In genomic region chr19:18364826-18365528, GRCh38 we compare ENCODE assay signal across 2 cellular contexts.
A peak's percentile ranks its signal among the peaks of the same experiment; 100 is the strongest.
TF ChIP-seq lines count a peak whose summit lies in the region.

No MANE protein-coding gene starts in this region.

TF ChIP-seq in A549, 52 proteins besides CTCF, POLR2A, EP300 and RAD21:
- TF ChIP-seq ELK1 (IDR thresholded peaks at IDR 0.05; ENCODE audit: low read depth, low read length) (no peak), BHLHE40 (IDR thresholded peaks at IDR 0.05; ENCODE audit: low read depth, low read length) (peak; percentile 57), JUNB (IDR thresholded peaks at IDR 0.05) (peak; percentile 69), CBX2 (IDR thresholded peaks at IDR 0.05; ENCODE audit: borderline replicate concordance, low read depth) (no peak), GATA3 (IDR thresholded peaks at IDR 0.05; ENCODE audit: borderline replicate concordance) (peak; percentile 98), ESRRA (IDR thresholded peaks at IDR 0.05; ENCODE audit: borderline replicate concordance, low read length) (peak; percentile 55; the same call in 1 of the 2 replicates), EHMT2 (IDR thresholded peaks at IDR 0.05; ENCODE audit: low read depth) (no peak), PBX3 (IDR thresholded peaks at IDR 0.05) (0 out of 2 replicates have a peak, but pooled peaks have one; percentile 12), TFCP2L1 (CRISPR knock-in tag; IDR thresholded peaks at IDR 0.05) (no peak), HES2 (IDR thresholded peaks at IDR 0.05) (peak; percentile 67; the same call in 1 of the 2 replicates), FOSL2 (IDR thresholded peaks at IDR 0.05) (no peak), FOSL2 (CRISPR knock-in tag; IDR thresholded peaks at IDR 0.05) (peak; percentile 77), TP53 (CRISPR knock-in tag; IDR thresholded peaks at IDR 0.05) (peak; percentile 83), E2F6 (IDR thresholded peaks at IDR 0.05; ENCODE audit: borderline replicate concordance, low read depth) (no peak), HOXB5 (CRISPR knock-in tag; IDR thresholded peaks at IDR 0.05) (no peak), EHF (CRISPR knock-in tag; IDR thresholded peaks at IDR 0.05) (no peak; the same call in 1 of the 2 replicates), HEYL (CRISPR knock-in tag; IDR thresholded peaks at IDR 0.05) (peak; percentile 32; the same call in 1 of the 2 replicates), BCL3 (IDR thresholded peaks at IDR 0.05) (peak; percentile 77; the same call in 1 of the 3 replicates), CEBPB (IDR thresholded peaks at IDR 0.05) (peak; percentile 84 to 87), KDM5A (IDR thresholded peaks at IDR 0.05) (no peak), SMC3 (IDR thresholded peaks at IDR 0.05) (peak; percentile 27; the same call in 1 of the 3 replicates), HOXB13 (CRISPR knock-in tag; IDR thresholded peaks at IDR 0.05; ENCODE audit: low read depth) (0 out of 2 replicates have a peak, but pooled peaks have one; percentile 52), JUN (IDR thresholded peaks at IDR 0.05) (peak; percentile 96 to 97), ZSCAN20 (CRISPR knock-in tag; IDR thresholded peaks at IDR 0.05) (peak; percentile 74), HMGXB4 (CRISPR knock-in tag; IDR thresholded peaks at IDR 0.05; ENCODE audit: borderline replicate concordance) (no peak), MAX (IDR thresholded peaks at IDR 0.05) (peak; percentile 70), HOXA7 (CRISPR knock-in tag; IDR thresholded peaks at IDR 0.05) (no peak), RARB (CRISPR knock-in tag; IDR thresholded peaks at IDR 0.05) (peak; percentile 96), NPAS2 (CRISPR knock-in tag; IDR thresholded peaks at IDR 0.05; ENCODE audit: borderline replicate concordance) (no peak)

TF ChIP-seq in HepG2, 621 proteins besides CTCF, POLR2A, EP300 and RAD21 (continues in another document):
- TF ChIP-seq ZNF780A (CRISPR knock-in tag; IDR thresholded peaks at IDR 0.05): no peak
- no peak for TF ChIP-seq ZNF562 (CRISPR knock-in tag; IDR thresholded peaks at IDR 0.05; ENCODE audit: borderline replicate concordance)
- TF ChIP-seq RORA (CRISPR knock-in tag; IDR thresholded peaks at IDR 0.05): 0 out of 2 replicates have a peak, but pooled peaks have one; percentile 47
- TF ChIP-seq GZF1 (CRISPR knock-in tag; IDR thresholded peaks at IDR 0.05): no peak
- peak; percentile 85 for TF ChIP-seq PHF21A (CRISPR knock-in tag; IDR thresholded peaks at IDR 0.05)
- no peak for TF ChIP-seq HNRNPUL1 (IDR thresholded peaks at IDR 0.05; ENCODE audit: low read depth, low read length)
- 0 out of 2 replicates have a peak, but pooled peaks have one; percentile 60 for TF ChIP-seq ZNF670 (CRISPR knock-in tag; IDR thresholded peaks at IDR 0.05; ENCODE audit: borderline replicate concordance)
- no peak for TF ChIP-seq FOXM1 (CRISPR knock-in tag; IDR thresholded peaks at IDR 0.05)
- peak; percentile 42 for TF ChIP-seq RBM22 (optimal IDR thresholded peaks at IDR 0.05; ENCODE audit: low read length)
- no peak for TF ChIP-seq ZNF678 (CRISPR knock-in tag; IDR thresholded peaks at IDR 0.05)
- TF ChIP-seq JDP2 (CRISPR knock-in tag; IDR thresholded peaks at IDR 0.05; ENCODE audit: borderline replicate concordance): no peak
- TF ChIP-seq MYC (CRISPR knock-in tag; IDR thresholded peaks at IDR 0.05; ENCODE audit: borderline replicate concordance): no peak
- no peak for TF ChIP-seq FIP1L1 (IDR thresholded peaks at IDR 0.05; ENCODE audit: borderline replicate concordance, insufficient read depth, low read depth, low read length)
- TF ChIP-seq MYPOP (CRISPR knock-in tag; IDR thresholded peaks at IDR 0.05): no peak; the same call in 1 of the 2 replicates
- peak; percentile 75; the same call in 1 of the 2 replicates for TF ChIP-seq ZGPAT (CRISPR knock-in tag; IDR thresholded peaks at IDR 0.05)
- peak; percentile 57; the same call in 1 of the 2 replicates for TF ChIP-seq YEATS2 (CRISPR knock-in tag; IDR thresholded peaks at IDR 0.05; ENCODE audit: borderline replicate concordance)
- TF ChIP-seq MLX (CRISPR knock-in tag; IDR thresholded peaks at IDR 0.05): peak; percentile 56; the same call in 1 of the 2 replicates
- TF ChIP-seq FOXK1 (CRISPR knock-in tag; IDR thresholded peaks at IDR 0.05; ENCODE audit: borderline replicate concordance, low read depth): peak; percentile 85; the same call in 1 of the 2 replicates
- TF ChIP-seq GLMP (CRISPR knock-in tag; IDR thresholded peaks at IDR 0.05; ENCODE audit: borderline replicate concordance): no peak
- TF ChIP-seq ZNF362 (CRISPR knock-in tag; IDR thresholded peaks at IDR 0.05; ENCODE audit: borderline replicate concordance): peak; percentile 58; the same call in 1 of the 2 replicates
- peak; percentile 48; the same call in 1 of the 2 replicates for TF ChIP-seq ZNF264 (CRISPR knock-in tag; IDR thresholded peaks at IDR 0.05)
- peak; percentile 76; the same call in 1 of the 2 replicates for TF ChIP-seq RERE (CRISPR knock-in tag; IDR thresholded peaks at IDR 0.05; ENCODE audit: low read depth)
- TF ChIP-seq ZC3H4 (CRISPR knock-in tag; IDR thresholded peaks at IDR 0.05; ENCODE audit: borderline replicate concordance): no peak
- peak; percentile 59; the same call in 1 of the 2 replicates for TF ChIP-seq HNF1A (IDR thresholded peaks at IDR 0.05; ENCODE audit: low read depth)
- peak; percentile 84; the same call in 1 of the 2 replicates for TF ChIP-seq HNF1A (CRISPR knock-in tag; IDR thresholded peaks at IDR 0.05; ENCODE audit: borderline replicate concordance)
- no peak for TF ChIP-seq KAT2B (IDR thresholded peaks at IDR 0.05; ENCODE audit: borderline replicate concordance, low read depth, low read length)
- no peak for TF ChIP-seq TCF12 (IDR thresholded peaks at IDR 0.05)
- TF ChIP-seq TCF12 (CRISPR knock-in tag; IDR thresholded peaks at IDR 0.05): 0 out of 2 replicates have a peak, but pooled peaks have one; percentile 30
- peak; percentile 100 for TF ChIP-seq ATF2 (CRISPR knock-in tag; IDR thresholded peaks at IDR 0.05)
- 0 out of 2 replicates have a peak, but pooled peaks have one; percentile 59 for TF ChIP-seq ZNF615 (CRISPR knock-in tag; IDR thresholded peaks at IDR 0.05; ENCODE audit: borderline replicate concordance)
- TF ChIP-seq MEIS2 (CRISPR knock-in tag; IDR thresholded peaks at IDR 0.05): peak; percentile 45; the same call in 1 of the 2 replicates
- no peak for TF ChIP-seq ZNF33A (CRISPR knock-in tag; IDR thresholded peaks at IDR 0.05; ENCODE audit: borderline replicate concordance)
